8 cellular contexts compared by ENCODE assay signal in genomic region chr15:61834076-61834697, GRCh38.
DNase-seq lines count a peak whose midpoint lies in the region; ATAC-seq and TF ChIP-seq lines count a peak whose summit lies in the region.

No MANE protein-coding gene starts in this region.

- TF ChIP-seq POLR2A in testis (IDR thresholded peaks at IDR 0.05): no peak

- peak; percentile 83 for DNase-seq in A673 (ENCODE audit: low spot score)
- peak; percentile 65 for DNase-seq in M059J (ENCODE audit: low read depth)
- peak; percentile 69 to 80 for DNase-seq in SHP77 (lab: John Stamatoyannopoulos, UW)
- peak; percentile 61 for DNase-seq in activated T-helper 9 cell treated with anti-CD3 and anti-CD28 coated beads, Interleukin-2, amount 50 U/mL, for 16 hours (ENCODE audit: low read depth)
- peak; percentile 69 to 91 for DNase-seq in foreskin fibroblast
- peak; percentile 88 for DNase-seq in omental fat pad (ENCODE audit: low spot score)
- DNase-seq in testis: peak; percentile 95

- peak; percentile 98 for TF ChIP-seq CTCF in A673 (conservative IDR thresholded peaks at IDR 0.05; ENCODE audit: low read depth, low read length)
- peak; percentile 97 for TF ChIP-seq CTCF in foreskin fibroblast (IDR thresholded peaks at IDR 0.05; ENCODE audit: low read depth, low read length)
- peak in 2 of 3 donors; percentile 20 to 86 for TF ChIP-seq CTCF in omental fat pad (IDR thresholded peaks at IDR 0.05)
- peak; percentile 95 to 99 (median 96) for TF ChIP-seq CTCF in testis (IDR thresholded peaks at IDR 0.05)

- no peaks in the 10 kb centered on the region for H3K9me3 ChIP-seq in A673 (ENCODE audit: low read depth, low read length, poor library complexity, severe bottlenecking)
- H3K9me3 ChIP-seq in testis: no peaks in the 10 kb centered on the region

- no peaks in the 10 kb centered on the region for H3K36me3 ChIP-seq in A673 (ENCODE audit: insufficient read depth, low read length, poor library complexity, severe bottlenecking)
- H3K36me3 ChIP-seq in testis (ENCODE audit: low read depth, missing control alignments): no peaks in the 10 kb centered on the region

- H3K4me3 ChIP-seq in A673 (ENCODE audit: low read depth, low read length, poor library complexity, severe bottlenecking) (no peak overlapping the region), foreskin fibroblast (ENCODE audit: low read depth in 1 of 2, low read length in 2 of 2) (no peak overlapping the region), testis (no peak overlapping the region)

- intact Hi-C loops in A673 (cut with micrococcal nuclease; ENCODE audit: unreplicated experiment): loop anchor here (1.0 to 10.0 kb wide), 4 partner anchors 303 to 1329 kb away; no protein-coding TSS in a partner anchor
- intact Hi-C loops in testis (cut with DNase I; ENCODE audit: low total_unique reads): no loop called here

- CTCF ChIA-PET in A673 (lab: Charles Lee): interaction anchor here (0.5 to 2.7 kb wide), 22 partner anchors 11 to 1249 kb away, joined by 3 to 23 read pairs (median 4); no protein-coding TSS in a partner anchor

- H3K27me3 ChIP-seq in A673 (replicated peaks; ENCODE audit: insufficient read depth, low read depth, low read length, poor library complexity) (no peaks in the 10 kb centered on the region), testis (no peaks in the 10 kb centered on the region)

- BruUV-seq in A673 (replicated peaks; lab: Mats Ljungman, UMichigan): no TSS peak

- peak; percentile 46 for ATAC-seq in GM18520 (IDR thresholded peaks at IDR 0.05; ENCODE audit: unreplicated experiment)
- ATAC-seq in omental fat pad (ENCODE audit: low FRiP score): peak; percentile 63

- POLR2A ChIA-PET in A673 (lab: Charles Lee; ENCODE audit: low non-redundant PET): no interaction called here

- H3K4me1 ChIP-seq in A673 (ENCODE audit: insufficient read depth, low read length, poor library complexity, severe bottlenecking): no peaks in the 10 kb centered on the region
- H3K4me1 ChIP-seq in testis: no peaks in the 10 kb centered on the region

- H3K27ac ChIP-seq in A673 (ENCODE audit: low read depth, low read length, poor library complexity, severe bottlenecking) (no peak overlapping the region), testis (no peak overlapping the region)

- 21 to 22% methylated on average over 16 of the region's 16 CpGs for WGBS in testis, 2 donors
